1 cellular context compared by ENCODE assay signal in the genomic region with DNA sequence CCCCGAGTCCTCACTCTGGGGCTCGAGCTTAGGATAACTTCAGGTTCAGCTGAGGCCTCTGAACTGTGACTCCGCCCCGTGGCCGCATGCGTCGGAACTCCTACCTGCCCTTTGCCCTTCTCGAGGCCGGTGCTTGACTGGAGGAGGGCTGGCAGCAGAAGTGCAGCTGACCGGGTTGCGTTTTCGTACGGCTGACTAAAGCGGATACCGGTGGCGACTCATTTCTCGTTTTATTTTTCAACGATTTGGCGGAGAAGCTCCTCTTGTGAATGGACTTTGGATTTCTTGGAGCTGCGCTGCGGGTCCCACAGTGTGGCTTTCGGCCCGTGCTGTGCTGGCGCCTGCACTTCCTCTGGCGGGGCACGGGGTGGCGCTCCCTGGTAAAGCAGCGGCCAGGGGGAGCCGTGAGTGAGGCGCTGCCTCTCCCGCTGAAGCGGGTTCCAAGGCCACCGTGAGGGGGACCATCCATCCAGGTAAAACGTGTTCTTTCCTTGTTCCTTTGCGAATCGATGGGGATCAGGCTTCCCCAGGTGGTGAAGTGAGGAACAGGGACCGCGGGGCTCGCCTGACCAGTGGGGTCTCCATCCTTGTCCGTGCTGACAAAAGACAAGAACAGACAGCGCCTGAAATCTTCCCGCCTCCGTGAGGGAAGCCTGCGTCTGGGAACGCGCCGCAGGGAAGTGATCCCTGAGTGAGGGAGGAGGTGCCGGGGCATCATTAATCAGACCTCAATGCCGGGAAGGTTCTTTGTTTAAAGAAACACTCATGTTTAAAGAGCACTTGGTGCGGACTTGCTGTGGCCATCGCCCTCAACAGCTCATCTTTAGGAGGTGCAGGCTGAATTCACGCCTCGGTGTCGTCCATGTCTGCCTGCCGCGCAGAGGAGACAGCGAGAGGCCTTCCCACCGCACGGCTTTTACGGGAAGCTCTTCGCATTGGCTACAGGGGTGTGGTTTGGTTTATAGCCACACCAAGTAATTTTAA.
A peak's percentile ranks its signal among the peaks of the same experiment; 100 is the strongest.
TF ChIP-seq lines count a peak whose summit lies in the region.

No MANE protein-coding gene starts in this region.

TF ChIP-seq in K562, 482 proteins besides CTCF, POLR2A, EP300 and RAD21 (continued from another document and continues in another):
- TF ChIP-seq, protein P1, sequence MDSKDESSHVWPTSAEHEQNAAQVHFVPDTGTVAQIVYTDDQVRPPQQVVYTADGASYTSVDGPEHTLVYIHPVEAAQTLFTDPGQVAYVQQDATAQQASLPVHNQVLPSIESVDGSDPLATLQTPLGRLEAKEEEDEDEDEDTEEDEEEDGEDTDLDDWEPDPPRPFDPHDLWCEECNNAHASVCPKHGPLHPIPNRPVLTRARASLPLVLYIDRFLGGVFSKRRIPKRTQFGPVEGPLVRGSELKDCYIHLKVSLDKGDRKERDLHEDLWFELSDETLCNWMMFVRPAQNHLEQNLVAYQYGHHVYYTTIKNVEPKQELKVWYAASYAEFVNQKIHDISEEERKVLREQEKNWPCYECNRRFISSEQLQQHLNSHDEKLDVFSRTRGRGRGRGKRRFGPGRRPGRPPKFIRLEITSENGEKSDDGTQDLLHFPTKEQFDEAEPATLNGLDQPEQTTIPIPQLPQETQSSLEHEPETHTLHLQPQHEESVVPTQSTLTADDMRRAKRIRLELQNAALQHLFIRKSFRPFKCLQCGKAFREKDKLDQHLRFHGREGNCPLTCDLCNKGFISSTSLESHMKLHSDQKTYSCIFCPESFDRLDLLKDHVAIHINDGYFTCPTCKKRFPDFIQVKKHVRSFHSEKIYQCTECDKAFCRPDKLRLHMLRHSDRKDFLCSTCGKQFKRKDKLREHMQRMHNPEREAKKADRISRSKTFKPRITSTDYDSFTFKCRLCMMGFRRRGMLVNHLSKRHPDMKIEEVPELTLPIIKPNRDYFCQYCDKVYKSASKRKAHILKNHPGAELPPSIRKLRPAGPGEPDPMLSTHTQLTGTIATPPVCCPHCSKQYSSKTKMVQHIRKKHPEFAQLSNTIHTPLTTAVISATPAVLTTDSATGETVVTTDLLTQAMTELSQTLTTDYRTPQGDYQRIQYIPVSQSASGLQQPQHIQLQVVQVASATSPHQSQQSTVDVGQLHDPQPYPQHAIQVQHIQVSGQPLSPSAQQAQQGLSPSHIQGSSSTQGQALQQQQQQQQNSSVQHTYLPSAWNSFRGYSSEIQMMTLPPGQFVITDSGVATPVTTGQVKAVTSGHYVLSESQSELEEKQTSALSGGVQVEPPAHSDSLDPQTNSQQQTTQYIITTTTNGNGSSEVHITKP (IDR thresholded peaks at IDR 0.05; ENCODE audit: partially characterized antibody), result peak; percentile 51
- TF ChIP-seq KDM4B (IDR thresholded peaks at IDR 0.05; ENCODE audit: borderline replicate concordance in 2 of 2, low read depth in 1 of 2) (no peak; a peak in 1 of 4 replicates), ETV6 (IDR thresholded peaks at IDR 0.05; ENCODE audit: borderline replicate concordance in 1 of 2, low read depth in 2 of 2, low read length in 1 of 2) (no peak), ETV6 (CRISPR knock-in tag; IDR thresholded peaks at IDR 0.05; ENCODE audit: borderline replicate concordance) (0 out of 2 replicates have a peak, but pooled peaks have one; percentile 53), SPI1 (IDR thresholded peaks at IDR 0.05; ENCODE audit: borderline replicate concordance, low read depth, low read length) (peak; percentile 76; the same call in 1 of the 2 replicates), TBP (optimal IDR thresholded peaks at IDR 0.05; ENCODE audit: low read depth, low read length) (no peak), ZKSCAN1 (IDR thresholded peaks at IDR 0.05; ENCODE audit: low read depth, low read length) (0 out of 2 replicates have a peak, but pooled peaks have one; percentile 47), MTA3 (IDR thresholded peaks at IDR 0.05; ENCODE audit: borderline replicate concordance) (peak; percentile 37; the same call in 1 of the 2 replicates), PTBP1 (IDR thresholded peaks at IDR 0.05; ENCODE audit: low read depth, low read length) (no peak), TCFL5 (CRISPR knock-in tag; conservative IDR thresholded peaks at IDR 0.05) (no peak), BRD9 (IDR thresholded peaks at IDR 0.05; ENCODE audit: low read depth, partially characterized antibody) (no peak), LCOR (CRISPR knock-in tag; IDR thresholded peaks at IDR 0.05) (no peak), E2F3 (CRISPR knock-in tag; IDR thresholded peaks at IDR 0.05) (peak; percentile 64; the same call in 1 of the 2 replicates), CBX2 (IDR thresholded peaks at IDR 0.05; ENCODE audit: insufficient read depth, low read length, poor library complexity, severe bottlenecking) (no peak), MTA1 (IDR thresholded peaks at IDR 0.05; ENCODE audit: borderline replicate concordance) (no peak), HNRNPL (IDR thresholded peaks at IDR 0.05; ENCODE audit: low read depth, low read length) (no peak), HIVEP1 (CRISPR knock-in tag; IDR thresholded peaks at IDR 0.05) (no peak), RCOR1 (IDR thresholded peaks at IDR 0.05; ENCODE audit: borderline replicate concordance in 1 of 2, low read depth in 2 of 2, low read length in 2 of 2) (0 out of 4 replicates have a peak, but pooled peaks of 1 of the 2 experiments have one; percentile 11), NR2C2 (CRISPR knock-in tag; IDR thresholded peaks at IDR 0.05) (0 out of 2 replicates have a peak, but pooled peaks have one; percentile 37), NR2C2 (tag; IDR thresholded peaks at IDR 0.05) (peak; percentile 89), RBM34 (IDR thresholded peaks at IDR 0.05; ENCODE audit: borderline replicate concordance, insufficient read depth, low read length) (no peak), TOE1 (IDR thresholded peaks at IDR 0.05; ENCODE audit: borderline replicate concordance) (peak; percentile 54; the same call in 1 of the 2 replicates), TOE1 (CRISPR knock-in tag; IDR thresholded peaks at IDR 0.05; ENCODE audit: borderline replicate concordance, low read depth) (no peak), GABPB1 (CRISPR knock-in tag; IDR thresholded peaks at IDR 0.05) (peak; percentile 64), STAG1 (CRISPR knock-in tag; IDR thresholded peaks at IDR 0.05; ENCODE audit: borderline replicate concordance) (peak; percentile 72; the same call in 1 of the 2 replicates), ZBTB11 (CRISPR knock-in tag; IDR thresholded peaks at IDR 0.05) (no peak), POLR2AphosphoS2 (IDR thresholded peaks at IDR 0.05; ENCODE audit: low read length) (no peak), ETS1 (conservative IDR thresholded peaks at IDR 0.05; ENCODE audit: control insufficient read depth, low read depth, low read length) (0 out of 2 replicates have a peak, but pooled peaks have one; percentile 31)
- TF ChIP-seq, protein P2, sequence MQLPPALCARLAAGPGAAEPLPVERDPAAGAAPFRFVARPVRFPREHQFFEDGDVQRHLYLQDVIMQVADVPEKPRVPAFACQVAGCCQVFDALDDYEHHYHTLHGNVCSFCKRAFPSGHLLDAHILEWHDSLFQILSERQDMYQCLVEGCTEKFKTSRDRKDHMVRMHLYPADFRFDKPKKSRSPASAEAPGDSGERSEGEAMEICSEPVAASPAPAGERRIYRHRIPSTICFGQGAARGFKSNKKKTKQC (CRISPR knock-in tag; IDR thresholded peaks at IDR 0.05), result peak; percentile 86; the same call in 1 of the 2 replicates
- TF ChIP-seq, protein P3, sequence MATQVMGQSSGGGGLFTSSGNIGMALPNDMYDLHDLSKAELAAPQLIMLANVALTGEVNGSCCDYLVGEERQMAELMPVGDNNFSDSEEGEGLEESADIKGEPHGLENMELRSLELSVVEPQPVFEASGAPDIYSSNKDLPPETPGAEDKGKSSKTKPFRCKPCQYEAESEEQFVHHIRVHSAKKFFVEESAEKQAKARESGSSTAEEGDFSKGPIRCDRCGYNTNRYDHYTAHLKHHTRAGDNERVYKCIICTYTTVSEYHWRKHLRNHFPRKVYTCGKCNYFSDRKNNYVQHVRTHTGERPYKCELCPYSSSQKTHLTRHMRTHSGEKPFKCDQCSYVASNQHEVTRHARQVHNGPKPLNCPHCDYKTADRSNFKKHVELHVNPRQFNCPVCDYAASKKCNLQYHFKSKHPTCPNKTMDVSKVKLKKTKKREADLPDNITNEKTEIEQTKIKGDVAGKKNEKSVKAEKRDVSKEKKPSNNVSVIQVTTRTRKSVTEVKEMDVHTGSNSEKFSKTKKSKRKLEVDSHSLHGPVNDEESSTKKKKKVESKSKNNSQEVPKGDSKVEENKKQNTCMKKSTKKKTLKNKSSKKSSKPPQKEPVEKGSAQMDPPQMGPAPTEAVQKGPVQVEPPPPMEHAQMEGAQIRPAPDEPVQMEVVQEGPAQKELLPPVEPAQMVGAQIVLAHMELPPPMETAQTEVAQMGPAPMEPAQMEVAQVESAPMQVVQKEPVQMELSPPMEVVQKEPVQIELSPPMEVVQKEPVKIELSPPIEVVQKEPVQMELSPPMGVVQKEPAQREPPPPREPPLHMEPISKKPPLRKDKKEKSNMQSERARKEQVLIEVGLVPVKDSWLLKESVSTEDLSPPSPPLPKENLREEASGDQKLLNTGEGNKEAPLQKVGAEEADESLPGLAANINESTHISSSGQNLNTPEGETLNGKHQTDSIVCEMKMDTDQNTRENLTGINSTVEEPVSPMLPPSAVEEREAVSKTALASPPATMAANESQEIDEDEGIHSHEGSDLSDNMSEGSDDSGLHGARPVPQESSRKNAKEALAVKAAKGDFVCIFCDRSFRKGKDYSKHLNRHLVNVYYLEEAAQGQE (CRISPR knock-in tag; IDR thresholded peaks at IDR 0.05; ENCODE audit: low read depth), result no peak
- TF ChIP-seq, protein P4, sequence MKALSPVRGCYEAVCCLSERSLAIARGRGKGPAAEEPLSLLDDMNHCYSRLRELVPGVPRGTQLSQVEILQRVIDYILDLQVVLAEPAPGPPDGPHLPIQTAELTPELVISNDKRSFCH (CRISPR knock-in tag; IDR thresholded peaks at IDR 0.05), result no peak
- TF ChIP-seq, protein P4 (tag; IDR thresholded peaks at IDR 0.05), result peak; percentile 63; the same call in 1 of the 2 replicates
- TF ChIP-seq, protein P5, sequence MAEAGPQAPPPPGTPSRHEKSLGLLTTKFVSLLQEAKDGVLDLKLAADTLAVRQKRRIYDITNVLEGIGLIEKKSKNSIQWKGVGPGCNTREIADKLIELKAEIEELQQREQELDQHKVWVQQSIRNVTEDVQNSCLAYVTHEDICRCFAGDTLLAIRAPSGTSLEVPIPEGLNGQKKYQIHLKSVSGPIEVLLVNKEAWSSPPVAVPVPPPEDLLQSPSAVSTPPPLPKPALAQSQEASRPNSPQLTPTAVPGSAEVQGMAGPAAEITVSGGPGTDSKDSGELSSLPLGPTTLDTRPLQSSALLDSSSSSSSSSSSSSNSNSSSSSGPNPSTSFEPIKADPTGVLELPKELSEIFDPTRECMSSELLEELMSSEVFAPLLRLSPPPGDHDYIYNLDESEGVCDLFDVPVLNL (CRISPR knock-in tag; IDR thresholded peaks at IDR 0.05; ENCODE audit: low read depth), result peak; percentile 53; the same call in 1 of the 2 replicates
- TF ChIP-seq, protein P6, sequence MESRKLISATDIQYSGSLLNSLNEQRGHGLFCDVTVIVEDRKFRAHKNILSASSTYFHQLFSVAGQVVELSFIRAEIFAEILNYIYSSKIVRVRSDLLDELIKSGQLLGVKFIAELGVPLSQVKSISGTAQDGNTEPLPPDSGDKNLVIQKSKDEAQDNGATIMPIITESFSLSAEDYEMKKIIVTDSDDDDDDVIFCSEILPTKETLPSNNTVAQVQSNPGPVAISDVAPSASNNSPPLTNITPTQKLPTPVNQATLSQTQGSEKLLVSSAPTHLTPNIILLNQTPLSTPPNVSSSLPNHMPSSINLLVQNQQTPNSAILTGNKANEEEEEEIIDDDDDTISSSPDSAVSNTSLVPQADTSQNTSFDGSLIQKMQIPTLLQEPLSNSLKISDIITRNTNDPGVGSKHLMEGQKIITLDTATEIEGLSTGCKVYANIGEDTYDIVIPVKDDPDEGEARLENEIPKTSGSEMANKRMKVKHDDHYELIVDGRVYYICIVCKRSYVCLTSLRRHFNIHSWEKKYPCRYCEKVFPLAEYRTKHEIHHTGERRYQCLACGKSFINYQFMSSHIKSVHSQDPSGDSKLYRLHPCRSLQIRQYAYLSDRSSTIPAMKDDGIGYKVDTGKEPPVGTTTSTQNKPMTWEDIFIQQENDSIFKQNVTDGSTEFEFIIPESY (CRISPR knock-in tag; IDR thresholded peaks at IDR 0.05), result peak; percentile 71; the same call in 1 of the 2 replicates
- TF ChIP-seq, protein P7, sequence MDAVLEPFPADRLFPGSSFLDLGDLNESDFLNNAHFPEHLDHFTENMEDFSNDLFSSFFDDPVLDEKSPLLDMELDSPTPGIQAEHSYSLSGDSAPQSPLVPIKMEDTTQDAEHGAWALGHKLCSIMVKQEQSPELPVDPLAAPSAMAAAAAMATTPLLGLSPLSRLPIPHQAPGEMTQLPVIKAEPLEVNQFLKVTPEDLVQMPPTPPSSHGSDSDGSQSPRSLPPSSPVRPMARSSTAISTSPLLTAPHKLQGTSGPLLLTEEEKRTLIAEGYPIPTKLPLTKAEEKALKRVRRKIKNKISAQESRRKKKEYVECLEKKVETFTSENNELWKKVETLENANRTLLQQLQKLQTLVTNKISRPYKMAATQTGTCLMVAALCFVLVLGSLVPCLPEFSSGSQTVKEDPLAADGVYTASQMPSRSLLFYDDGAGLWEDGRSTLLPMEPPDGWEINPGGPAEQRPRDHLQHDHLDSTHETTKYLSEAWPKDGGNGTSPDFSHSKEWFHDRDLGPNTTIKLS (IDR thresholded peaks at IDR 0.05; ENCODE audit: borderline replicate concordance, low read depth), result peak; percentile 37; the same call in 1 of the 2 replicates
